Comparison of ENCODE assay signal across 1 cellular context in genomic region chr16:51710930-51711563, GRCh38.
TF ChIP-seq lines count a peak whose summit lies in the region.

No MANE protein-coding gene starts in this region.

TF ChIP-seq in HepG2, 621 proteins besides CTCF, POLR2A, EP300 and RAD21 (continued from another document):
- peak; percentile 74 to 86 for TF ChIP-seq MAFK (conservative IDR thresholded peaks at IDR 0.05 in 1 of 2, IDR thresholded peaks at IDR 0.05 in 1 of 2; ENCODE audit: low read length in 2 of 2)
- no peak for TF ChIP-seq FOSL2 (CRISPR knock-in tag; IDR thresholded peaks at IDR 0.05)
- TF ChIP-seq ZNF337 (CRISPR knock-in tag; IDR thresholded peaks at IDR 0.05; ENCODE audit: borderline replicate concordance, low read depth) = no peak
- no peak for TF ChIP-seq NCOA5 (CRISPR knock-in tag; IDR thresholded peaks at IDR 0.05)
